22 cellular contexts compared by ENCODE assay signal in the genomic region with DNA sequence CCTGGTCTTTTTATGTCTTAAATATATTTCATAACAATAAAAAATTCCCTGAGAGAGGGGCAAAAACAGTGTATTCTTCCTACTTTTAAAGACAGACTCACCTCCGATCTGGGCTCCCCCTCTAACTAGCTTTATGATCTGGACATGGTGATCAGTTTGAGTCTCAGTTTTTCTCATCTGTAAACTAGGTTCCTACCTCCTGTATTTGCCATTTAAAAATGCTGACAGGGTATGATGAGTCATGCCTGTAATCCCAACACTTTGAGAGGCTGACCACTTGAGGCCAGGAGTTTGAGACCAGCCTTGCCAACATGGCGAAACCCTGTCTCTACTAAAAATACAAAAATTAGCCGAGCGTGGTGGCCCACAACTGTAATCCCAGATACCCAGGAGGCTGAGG.
DNase-seq lines count a peak whose midpoint lies in the region; ATAC-seq, FAIRE-seq and TF ChIP-seq lines count a peak whose summit lies in the region.
"Had no signal": no experiment of that assay in that cellular context is flagged by ENCODE, and none has a peak within 500 bp of the region (broad histone marks: within the 10 kb centered on the region; RNA-seq: fewer than 3 reads in every experiment).

No MANE protein-coding gene starts in this region.

- H2AK5ac ChIP-seq in H1 (ENCODE audit: low read depth, low read length) = no peak overlapping the region
- no peak overlapping the region for H2AK5ac ChIP-seq in trophoblast cell (ENCODE audit: low read length)

- H3K23me2 ChIP-seq in H1 (ENCODE audit: low read depth, low read length) = peaks cover 9% of the 10 kb centered on the region; the same call in 1 of the 2 replicates

- H3K23ac ChIP-seq in H1 (ENCODE audit: insufficient read length) (no peak overlapping the region), trophoblast cell (ENCODE audit: low read length) (no peak overlapping the region)

- H2BK15ac ChIP-seq in H1 (ENCODE audit: low read length) = no peak overlapping the region

- H2BK120ac ChIP-seq in H1 (replicated peaks; ENCODE audit: low read depth, low read length) = peak overlapping the region; percentile 73
- H2BK120ac ChIP-seq in trophoblast cell (ENCODE audit: insufficient read depth, low read length, poor library complexity) = no peak overlapping the region

- H3K56ac ChIP-seq in H1 (replicated peaks; ENCODE audit: insufficient read length, low read depth, low read length) = no peak overlapping the region

- peak overlapping the region; percentile 63; the same call in 1 of the 2 replicates for H2BK5ac ChIP-seq in H1 (ENCODE audit: low read depth, low read length)
- no peak overlapping the region for H2BK5ac ChIP-seq in trophoblast cell (ENCODE audit: low read depth, low read length, poor library complexity)

- intact Hi-C loops in PC-3 (cut with micrococcal nuclease) = no loop called here

- H3K9me3 Mint-ChIP-seq in GM23338 = no peaks in the 10 kb centered on the region; the same call in none of the 3 replicates

- H3K4me3 ChIP-seq in GM23338 (no peak overlapping the region), PC-3 (ENCODE audit: low read length) (no peak overlapping the region), H1 (ENCODE audit: extremely low read depth in 1 of 4, insufficient read depth in 2 of 4, low read depth in 3 of 4, low read length in 4 of 4) (no peak overlapping the region), trophoblast cell (ENCODE audit: low read depth, low read length) (no peak overlapping the region)

- H2BK12ac ChIP-seq in H1 (ENCODE audit: low read depth, low read length) = no peak overlapping the region
- H2BK12ac ChIP-seq in trophoblast cell (ENCODE audit: low read length) = no peak overlapping the region

- H3K27ac Mint-ChIP-seq in GM23338 = no peak overlapping the region
- H3K27ac Mint-ChIP-seq: CD4-positive, alpha-beta T cell had no signal

- FAIRE-seq in H1 (lab: Jason Lieb, UNC) = no peak
- FAIRE-seq: A204.1, D721Med, G401.6, GM12892, GM18507 had no signal

- TF ChIP-seq RAD21 in H1 (IDR thresholded peaks at IDR 0.05 in 1 of 2, conservative IDR thresholded peaks at IDR 0.05 in 1 of 2; ENCODE audit: low read depth in 2 of 2, low read length in 2 of 2) = no peak

- no peak overlapping the region; the same call in 1 of the 2 replicates for H2BK20ac ChIP-seq in H1 (ENCODE audit: low read length)

- no peak for TF ChIP-seq POLR2A in H1 (IDR thresholded peaks at IDR 0.05; ENCODE audit: control extremely low read depth in 1 of 2, low read depth in 2 of 2, low read length in 2 of 2)

- H3F3A ChIP-seq in GM23338 (replicated peaks; ENCODE audit: low read depth) (peaks cover 5% of the 10 kb centered on the region; the same call in 1 of the 2 replicates), PC-3 (ENCODE audit: low read length, unreplicated experiment) (no peaks in the 10 kb centered on the region)

- CTCF ChIA-PET in PC-3 (lab: Charles Lee) (no interaction called here), H1 (lab: Charles Lee; ENCODE audit: partially characterized antibody) (interaction anchor here (1.0 kb wide), 1 partner anchor 9 kb away, joined by 3 read pairs; no protein-coding TSS in a partner anchor)

- 91% methylated on average over 4 of the region's 4 CpGs; no CpG with 5 or more reads in 1 of the 2 experiments for WGBS in H1 (ENCODE audit: extremely low coverage in 1 of 2, insufficient coverage in 1 of 2, insufficient read length in 1 of 2, insufficient replicate concordance in 2 of 2, low coverage in 1 of 2, low lambda C conversion rate in 2 of 2, missing lambda C conversion rate in 1 of 2), 2 experiments
- WGBS in trophoblast cell (ENCODE audit: extremely low coverage, insufficient coverage, insufficient read length) = no CpG with 5 or more reads among the region's 4 CpGs

- H3K9ac ChIP-seq in PC-3 (ENCODE audit: low read length) = no peak overlapping the region
- H3K9ac ChIP-seq in H1 (replicated peaks in 1 of 4; ENCODE audit: extremely low read depth in 1 of 4, low read depth in 3 of 4, low read length in 3 of 4) = no peak overlapping the region
- no peak overlapping the region for H3K9ac ChIP-seq in trophoblast cell (ENCODE audit: low read length)

- H3K4me3 Mint-ChIP-seq in GM23338 = no peak overlapping the region
- H3K4me3 Mint-ChIP-seq: CD4-positive, alpha-beta T cell had no signal

- H3K27me3 ChIP-seq in GM23338 (ENCODE audit: insufficient read depth) = no peaks in the 10 kb centered on the region
- no peaks in the 10 kb centered on the region for H3K27me3 ChIP-seq in PC-3 (ENCODE audit: low read length)
- no peaks in the 10 kb centered on the region; a peak in 1 of 7 replicates for H3K27me3 ChIP-seq in H1 (replicated peaks in 1 of 4; ENCODE audit: control insufficient read depth in 3 of 4, extremely low read depth in 1 of 4, insufficient read depth in 3 of 4, low read length in 3 of 4)
- peaks cover under 1% of the 10 kb centered on the region for H3K27me3 ChIP-seq in trophoblast cell (ENCODE audit: insufficient read depth, low read length)

- peaks cover 11% of the 10 kb centered on the region for H3K9me2 ChIP-seq in GM23338 (ENCODE audit: insufficient read depth)
- H3K9me2 ChIP-seq in PC-3 (replicated peaks; ENCODE audit: low read length) = no peaks in the 10 kb centered on the region

- H3K4me2 ChIP-seq in GM23338 (no peak overlapping the region), PC-3 (ENCODE audit: low read length) (no peak overlapping the region), H1 (ENCODE audit: insufficient read depth in 1 of 2, low read depth in 2 of 2, low read length in 2 of 2) (peak overlapping the region in 1 of 2 experiments; percentile 47; a peak in 1 of 4 replicates), trophoblast cell (ENCODE audit: low read length) (no peak overlapping the region)

- peaks cover 26% of the 10 kb centered on the region for H3K4me1 Mint-ChIP-seq in GM23338

- no peak overlapping the region for H2AFZ ChIP-seq in GM23338
- H2AFZ ChIP-seq in PC-3 (ENCODE audit: low read length) = no peak overlapping the region
- no peak overlapping the region for H2AFZ ChIP-seq in H1 (ENCODE audit: low read length)
- no peak overlapping the region for H2AFZ ChIP-seq in trophoblast cell (ENCODE audit: insufficient read depth, low read length, poor library complexity)

- DNase-seq in Daoy (ENCODE audit: low read depth) (peak; percentile 60), GM23338 (ENCODE audit: low spot score) (no peak), PC-3 (peak; percentile 22), H1 (ENCODE audit: low read depth in 1 of 2, low spot score in 2 of 2) (no peak), activated T-cell treated with anti-CD3 and anti-CD28 coated beads for 4 hours (no peak), trophoblast cell (no peak)
- DNase-seq: AML-193; Caco-2; CD4-positive, alpha-beta T cell; DMS79 treated with DMSO at 0.1 percent for 48 hours; EL; GOT3; H9; Karpas-422; KBM-7 had no signal

- no TSS peak for BruUV-seq in PC-3 (replicated peaks; lab: Mats Ljungman, UMichigan)

- TF ChIP-seq EP300 in H1 (IDR thresholded peaks at IDR 0.05; ENCODE audit: borderline replicate concordance in 1 of 2, low read depth in 2 of 2, low read length in 2 of 2) = no peak

- no peak overlapping the region for H4K8ac ChIP-seq in H1 (ENCODE audit: extremely low read depth, insufficient read depth, low read length)
- H4K8ac ChIP-seq in trophoblast cell (ENCODE audit: low read depth, low read length) = no peak overlapping the region

- 0 out of 2 replicates have a peak, but pooled peaks cover under 1% of the 10 kb centered on the region for H3K36me3 ChIP-seq in GM23338 (ENCODE audit: insufficient read depth)
- no peaks in the 10 kb centered on the region for H3K36me3 ChIP-seq in PC-3 (ENCODE audit: low read depth, low read length)
- 0 out of 8 replicates have a peak, but pooled peaks cover 0 to 3% (median 0%) of the 10 kb centered on the region in 4 experiments for H3K36me3 ChIP-seq in H1 (ENCODE audit: control insufficient read depth in 2 of 4, insufficient read depth in 4 of 4, low read length in 3 of 4)
- no peaks in the 10 kb centered on the region for H3K36me3 ChIP-seq in trophoblast cell (ENCODE audit: control insufficient read depth in 1 of 2, insufficient read depth in 2 of 2, low read length in 2 of 2)

- H3K4me1 ChIP-seq in GM23338 (ENCODE audit: insufficient read depth) = peaks cover 17% of the 10 kb centered on the region
- peaks cover 31% of the 10 kb centered on the region for H3K4me1 ChIP-seq in PC-3 (ENCODE audit: insufficient read depth, low read length)
- peaks cover 4 to 20% (median 16%) of the 10 kb centered on the region in 4 experiments; a peak in 5 of 7 replicates for H3K4me1 ChIP-seq in H1 (replicated peaks in 1 of 4; ENCODE audit: control insufficient read depth in 3 of 4, insufficient read depth in 4 of 4, low read length in 3 of 4)
- H3K4me1 ChIP-seq in trophoblast cell (ENCODE audit: control insufficient read depth in 1 of 2, insufficient read depth in 2 of 2, low read length in 2 of 2) = peaks cover 2 to 4% of the 10 kb centered on the region in 2 experiments
- H3K4me1 ChIP-seq: Caco-2 had no signal

- H3K79me2 ChIP-seq in GM23338 (replicated peaks; ENCODE audit: insufficient read depth) (0 out of 2 replicates have a peak, but pooled peaks cover 2% of the 10 kb centered on the region), PC-3 (ENCODE audit: low read length) (no peaks in the 10 kb centered on the region), H1 (ENCODE audit: control insufficient read depth in 1 of 2, insufficient read depth in 2 of 2, low read length in 2 of 2) (no peaks in the 10 kb centered on the region), trophoblast cell (ENCODE audit: control insufficient read depth, insufficient read depth, low read length, poor library complexity) (no peaks in the 10 kb centered on the region)

- no peak overlapping the region for H3K14ac ChIP-seq in H1 (ENCODE audit: insufficient read length)
- no peak overlapping the region for H3K14ac ChIP-seq in trophoblast cell (ENCODE audit: low read length)

- peaks cover 13% of the 10 kb centered on the region for H3K27me3 Mint-ChIP-seq in GM23338 (ENCODE audit: insufficient read depth, low read depth, poor library complexity)

- no peak for ATAC-seq in GM23338
- ATAC-seq in PC-3 = no peak
- no peak for ATAC-seq in GM21367 (IDR thresholded peaks at IDR 0.05; ENCODE audit: unreplicated experiment)

- no peak overlapping the region for H3K18ac ChIP-seq in H1 (ENCODE audit: extremely low read depth, low read length)
- no peak overlapping the region for H3K18ac ChIP-seq in trophoblast cell (ENCODE audit: low read length)

- H3K27ac ChIP-seq in GM23338 (ENCODE audit: low read depth) = peak overlapping the region; percentile 83; the same call in 1 of the 2 replicates
- no peak overlapping the region for H3K27ac ChIP-seq in PC-3 (ENCODE audit: low read length)
- no peak overlapping the region for H3K27ac ChIP-seq in H1 (ENCODE audit: low read depth, low read length)
- no peak overlapping the region for H3K27ac ChIP-seq in trophoblast cell (ENCODE audit: low read depth, low read length)
- H3K27ac ChIP-seq: C4-2B had no signal

- no peaks in the 10 kb centered on the region for H3K9me3 ChIP-seq in PC-3 (ENCODE audit: low read length)
- H3K9me3 ChIP-seq in H1 (ENCODE audit: insufficient read depth in 2 of 2, low read depth in 1 of 2, low read length in 1 of 2) = peaks cover 3 to 5% of the 10 kb centered on the region in 2 experiments; a peak in 2 of 4 replicates
- peaks cover 2% of the 10 kb centered on the region for H3K9me3 ChIP-seq in trophoblast cell (ENCODE audit: insufficient read depth, low read depth, low read length)

- H4K20me1 ChIP-seq in GM23338 (replicated peaks; ENCODE audit: insufficient read depth) = no peaks in the 10 kb centered on the region
- H4K20me1 ChIP-seq in PC-3 (ENCODE audit: low read length) = no peaks in the 10 kb centered on the region
- no peaks in the 10 kb centered on the region for H4K20me1 ChIP-seq in H1 (replicated peaks in 1 of 2; ENCODE audit: control insufficient read depth in 1 of 2, insufficient read depth in 2 of 2, low read length in 2 of 2)

- H3K4ac ChIP-seq in H1 (replicated peaks; ENCODE audit: insufficient read length, low read depth, low read length) (no peak overlapping the region), trophoblast cell (ENCODE audit: low read depth, low read length) (no peak overlapping the region)

- POLR2A ChIA-PET in PC-3 (lab: Charles Lee; ENCODE audit: unreplicated experiment) (no interaction called here), H1 (lab: Charles Lee; ENCODE audit: partially characterized antibody) (no interaction called here)

- H3K36me3 Mint-ChIP-seq in GM23338 (ENCODE audit: low read depth) = no peaks in the 10 kb centered on the region

- H4K5ac ChIP-seq in H1 (ENCODE audit: insufficient read length, low read depth, low read length) = peak overlapping the region; percentile 48

- H3K79me1 ChIP-seq in H1 (ENCODE audit: low read depth, low read length) (no peaks in the 10 kb centered on the region), trophoblast cell (ENCODE audit: low read length) (no peaks in the 10 kb centered on the region)

- H4K12ac ChIP-seq in trophoblast cell (ENCODE audit: low read depth, low read length) = no peak overlapping the region

- no peak for TF ChIP-seq CTCF in GM23338 (conservative IDR thresholded peaks at IDR 0.05; ENCODE audit: low read depth in 2 of 2)
- TF ChIP-seq CTCF in PC-3 (conservative IDR thresholded peaks at IDR 0.05; ENCODE audit: low read depth, low read length) = no peak
- no peak for TF ChIP-seq CTCF in H1 (IDR thresholded peaks at IDR 0.05; ENCODE audit: control extremely low read depth in 1 of 3, insufficient read depth in 1 of 3, low read depth in 1 of 3, low read length in 3 of 3)

- H4K91ac ChIP-seq in H1 (replicated peaks; ENCODE audit: insufficient read length, low read length) = peak overlapping the region; percentile 68
- no peak overlapping the region for H4K91ac ChIP-seq in trophoblast cell (ENCODE audit: low read depth, low read length)

Comparison
In these comparisons a context has a peak if more than half of its experiments do, and no peak if none do; other contexts are left out.
1. DNase-seq: peak in Daoy (single experiment) and PC-3 (single experiment); none in GM23338 (single experiment), H1 (0 of 2), activated T-cell treated with anti-CD3 and anti-CD28 coated beads for 4 hours (single experiment) and trophoblast cell (0 of 2).